1 cellular context compared by ENCODE assay signal in the genomic region with DNA sequence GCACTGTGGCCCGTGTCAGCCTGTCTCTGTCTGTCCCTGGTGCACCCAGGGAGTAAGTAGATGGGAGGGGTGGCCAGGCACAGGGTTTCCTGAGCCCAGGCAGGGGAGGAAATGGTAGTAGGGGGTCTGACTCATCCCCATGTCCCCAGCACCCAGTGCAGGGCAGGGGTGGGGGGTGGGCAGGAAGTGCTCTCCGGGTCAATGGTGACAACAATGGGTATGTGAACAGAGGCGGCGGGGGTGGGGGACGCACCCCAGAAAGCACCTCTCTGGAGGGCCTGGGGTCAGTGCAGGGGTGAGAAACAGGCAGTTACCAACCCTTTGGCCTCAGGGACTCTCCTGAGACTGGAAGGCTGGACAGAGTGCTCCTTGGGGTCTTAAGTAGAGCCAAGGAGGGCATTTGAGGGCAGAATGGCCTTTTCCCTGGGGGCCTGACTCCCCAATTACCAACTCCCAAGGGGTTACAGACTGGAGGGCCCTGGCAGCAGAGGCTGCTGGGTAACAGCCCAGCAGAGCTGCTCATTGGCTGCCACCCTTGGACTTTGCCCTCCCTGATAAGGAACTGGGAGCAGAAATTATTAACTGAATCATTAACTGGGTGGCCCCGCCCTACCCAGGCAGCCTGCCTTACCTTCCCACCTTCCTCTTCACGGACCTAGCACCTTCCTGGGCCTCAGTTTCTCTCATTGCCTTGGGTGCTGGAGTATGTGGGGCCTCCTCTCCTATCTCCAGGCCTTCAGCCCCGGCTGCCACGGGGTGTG.
TF ChIP-seq lines count a peak whose summit lies in the region.

No MANE protein-coding gene starts in this region.

TF ChIP-seq in HepG2, 621 proteins besides CTCF, POLR2A, EP300 and RAD21 (continued from another document and continues in another):
- TF ChIP-seq, protein P1, sequence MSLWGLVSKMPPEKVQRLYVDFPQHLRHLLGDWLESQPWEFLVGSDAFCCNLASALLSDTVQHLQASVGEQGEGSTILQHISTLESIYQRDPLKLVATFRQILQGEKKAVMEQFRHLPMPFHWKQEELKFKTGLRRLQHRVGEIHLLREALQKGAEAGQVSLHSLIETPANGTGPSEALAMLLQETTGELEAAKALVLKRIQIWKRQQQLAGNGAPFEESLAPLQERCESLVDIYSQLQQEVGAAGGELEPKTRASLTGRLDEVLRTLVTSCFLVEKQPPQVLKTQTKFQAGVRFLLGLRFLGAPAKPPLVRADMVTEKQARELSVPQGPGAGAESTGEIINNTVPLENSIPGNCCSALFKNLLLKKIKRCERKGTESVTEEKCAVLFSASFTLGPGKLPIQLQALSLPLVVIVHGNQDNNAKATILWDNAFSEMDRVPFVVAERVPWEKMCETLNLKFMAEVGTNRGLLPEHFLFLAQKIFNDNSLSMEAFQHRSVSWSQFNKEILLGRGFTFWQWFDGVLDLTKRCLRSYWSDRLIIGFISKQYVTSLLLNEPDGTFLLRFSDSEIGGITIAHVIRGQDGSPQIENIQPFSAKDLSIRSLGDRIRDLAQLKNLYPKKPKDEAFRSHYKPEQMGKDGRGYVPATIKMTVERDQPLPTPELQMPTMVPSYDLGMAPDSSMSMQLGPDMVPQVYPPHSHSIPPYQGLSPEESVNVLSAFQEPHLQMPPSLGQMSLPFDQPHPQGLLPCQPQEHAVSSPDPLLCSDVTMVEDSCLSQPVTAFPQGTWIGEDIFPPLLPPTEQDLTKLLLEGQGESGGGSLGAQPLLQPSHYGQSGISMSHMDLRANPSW (CRISPR knock-in tag; IDR thresholded peaks at IDR 0.05; ENCODE audit: borderline replicate concordance), result peak; percentile 63; the same call in 1 of the 2 replicates
- TF ChIP-seq HNRNPL (IDR thresholded peaks at IDR 0.05; ENCODE audit: low read depth, low read length) (0 out of 2 replicates have a peak, but pooled peaks have one; percentile 49), SP1 (IDR thresholded peaks at IDR 0.05) (no peak), SP1 (CRISPR knock-in tag; IDR thresholded peaks at IDR 0.05) (peak; percentile 26; the same call in 1 of the 2 replicates), NFKB2 (CRISPR knock-in tag; IDR thresholded peaks at IDR 0.05; ENCODE audit: borderline replicate concordance) (peak; percentile 66; the same call in 1 of the 2 replicates), POLR2G (IDR thresholded peaks at IDR 0.05; ENCODE audit: low read depth, low read length) (peak; percentile 97), GABPB1 (CRISPR knock-in tag; IDR thresholded peaks at IDR 0.05) (peak; percentile 85), KDM6A (CRISPR knock-in tag; IDR thresholded peaks at IDR 0.05; ENCODE audit: low read depth) (peak; percentile 65; the same call in 1 of the 2 replicates), GATAD1 (CRISPR knock-in tag; IDR thresholded peaks at IDR 0.05) (peak; percentile 83), ZKSCAN5 (CRISPR knock-in tag; IDR thresholded peaks at IDR 0.05) (no peak), ZSCAN30 (CRISPR knock-in tag; IDR thresholded peaks at IDR 0.05) (0 out of 2 replicates have a peak, but pooled peaks have one; percentile 62), ZFYVE20 (CRISPR knock-in tag; IDR thresholded peaks at IDR 0.05; ENCODE audit: borderline replicate concordance, low read depth) (no peak), CBX5 (CRISPR knock-in tag; IDR thresholded peaks at IDR 0.05; ENCODE audit: borderline replicate concordance) (peak; percentile 62), ADNP (CRISPR knock-in tag; IDR thresholded peaks at IDR 0.05) (no peak), AGO2 (optimal IDR thresholded peaks at IDR 0.05; ENCODE audit: low read depth, low read length) (peak; percentile 63), ZNF644 (CRISPR knock-in tag; IDR thresholded peaks at IDR 0.05; ENCODE audit: low read depth) (no peak), MED13 (CRISPR knock-in tag; IDR thresholded peaks at IDR 0.05) (peak; percentile 75), RFX5 (IDR thresholded peaks at IDR 0.05; ENCODE audit: low read depth, low read length) (0 out of 2 replicates have a peak, but pooled peaks have one; percentile 15), ERF (CRISPR knock-in tag; IDR thresholded peaks at IDR 0.05) (peak; percentile 82), ZNF550 (CRISPR knock-in tag; IDR thresholded peaks at IDR 0.05; ENCODE audit: borderline replicate concordance) (0 out of 2 replicates have a peak, but pooled peaks have one; percentile 62), ZBTB1 (CRISPR knock-in tag; IDR thresholded peaks at IDR 0.05; ENCODE audit: borderline replicate concordance) (no peak)
- TF ChIP-seq, protein P2, sequence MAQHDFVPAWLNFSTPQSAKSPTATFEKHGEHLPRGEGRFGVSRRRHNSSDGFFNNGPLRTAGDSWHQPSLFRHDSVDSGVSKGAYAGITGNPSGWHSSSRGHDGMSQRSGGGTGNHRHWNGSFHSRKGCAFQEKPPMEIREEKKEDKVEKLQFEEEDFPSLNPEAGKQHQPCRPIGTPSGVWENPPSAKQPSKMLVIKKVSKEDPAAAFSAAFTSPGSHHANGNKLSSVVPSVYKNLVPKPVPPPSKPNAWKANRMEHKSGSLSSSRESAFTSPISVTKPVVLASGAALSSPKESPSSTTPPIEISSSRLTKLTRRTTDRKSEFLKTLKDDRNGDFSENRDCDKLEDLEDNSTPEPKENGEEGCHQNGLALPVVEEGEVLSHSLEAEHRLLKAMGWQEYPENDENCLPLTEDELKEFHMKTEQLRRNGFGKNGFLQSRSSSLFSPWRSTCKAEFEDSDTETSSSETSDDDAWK (CRISPR knock-in tag; IDR thresholded peaks at IDR 0.05), result no peak
- TF ChIP-seq, protein P3, sequence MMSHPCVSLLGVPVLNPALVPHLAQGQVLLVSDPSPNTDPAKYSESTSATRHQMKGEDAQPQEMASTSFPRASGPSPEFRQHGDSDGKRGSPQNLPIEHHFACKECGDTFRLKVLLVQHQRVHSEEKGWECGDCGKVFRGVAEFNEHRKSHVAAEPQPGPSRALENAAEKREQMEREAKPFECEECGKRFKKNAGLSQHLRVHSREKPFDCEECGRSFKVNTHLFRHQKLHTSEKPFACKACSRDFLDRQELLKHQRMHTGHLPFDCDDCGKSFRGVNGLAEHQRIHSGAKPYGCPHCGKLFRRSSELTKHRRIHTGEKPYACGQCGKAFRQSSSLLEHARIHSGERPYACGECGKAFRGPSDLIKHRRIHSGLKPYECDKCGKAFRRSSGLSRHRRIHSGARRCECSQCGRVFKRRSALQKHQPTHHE (CRISPR knock-in tag; IDR thresholded peaks at IDR 0.05; ENCODE audit: borderline replicate concordance), result peak; percentile 79; the same call in 1 of the 2 replicates
- TF ChIP-seq, protein P4, sequence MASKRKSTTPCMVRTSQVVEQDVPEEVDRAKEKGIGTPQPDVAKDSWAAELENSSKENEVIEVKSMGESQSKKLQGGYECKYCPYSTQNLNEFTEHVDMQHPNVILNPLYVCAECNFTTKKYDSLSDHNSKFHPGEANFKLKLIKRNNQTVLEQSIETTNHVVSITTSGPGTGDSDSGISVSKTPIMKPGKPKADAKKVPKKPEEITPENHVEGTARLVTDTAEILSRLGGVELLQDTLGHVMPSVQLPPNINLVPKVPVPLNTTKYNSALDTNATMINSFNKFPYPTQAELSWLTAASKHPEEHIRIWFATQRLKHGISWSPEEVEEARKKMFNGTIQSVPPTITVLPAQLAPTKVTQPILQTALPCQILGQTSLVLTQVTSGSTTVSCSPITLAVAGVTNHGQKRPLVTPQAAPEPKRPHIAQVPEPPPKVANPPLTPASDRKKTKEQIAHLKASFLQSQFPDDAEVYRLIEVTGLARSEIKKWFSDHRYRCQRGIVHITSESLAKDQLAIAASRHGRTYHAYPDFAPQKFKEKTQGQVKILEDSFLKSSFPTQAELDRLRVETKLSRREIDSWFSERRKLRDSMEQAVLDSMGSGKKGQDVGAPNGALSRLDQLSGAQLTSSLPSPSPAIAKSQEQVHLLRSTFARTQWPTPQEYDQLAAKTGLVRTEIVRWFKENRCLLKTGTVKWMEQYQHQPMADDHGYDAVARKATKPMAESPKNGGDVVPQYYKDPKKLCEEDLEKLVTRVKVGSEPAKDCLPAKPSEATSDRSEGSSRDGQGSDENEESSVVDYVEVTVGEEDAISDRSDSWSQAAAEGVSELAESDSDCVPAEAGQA (IDR thresholded peaks at IDR 0.05; ENCODE audit: low read depth), result peak; percentile 70; the same call in 1 of the 2 replicates
- TF ChIP-seq, protein P4 (CRISPR knock-in tag; IDR thresholded peaks at IDR 0.05; ENCODE audit: borderline replicate concordance), result peak; percentile 42; the same call in 1 of the 2 replicates
- TF ChIP-seq, protein P5, sequence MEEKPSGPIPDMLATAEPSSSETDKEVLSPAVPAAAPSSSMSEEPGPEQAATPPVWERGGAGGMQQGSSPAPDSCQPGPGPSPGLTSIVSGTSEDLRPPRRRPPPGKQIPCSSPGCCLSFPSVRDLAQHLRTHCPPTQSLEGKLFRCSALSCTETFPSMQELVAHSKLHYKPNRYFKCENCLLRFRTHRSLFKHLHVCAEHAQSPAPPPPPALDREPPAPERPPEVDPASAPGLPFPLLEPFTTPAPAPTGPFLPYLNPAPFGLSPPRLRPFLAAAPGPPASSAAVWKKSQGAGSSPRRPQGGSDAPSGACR (CRISPR knock-in tag; IDR thresholded peaks at IDR 0.05), result peak; percentile 61; the same call in 1 of the 2 replicates
- TF ChIP-seq, protein P6, sequence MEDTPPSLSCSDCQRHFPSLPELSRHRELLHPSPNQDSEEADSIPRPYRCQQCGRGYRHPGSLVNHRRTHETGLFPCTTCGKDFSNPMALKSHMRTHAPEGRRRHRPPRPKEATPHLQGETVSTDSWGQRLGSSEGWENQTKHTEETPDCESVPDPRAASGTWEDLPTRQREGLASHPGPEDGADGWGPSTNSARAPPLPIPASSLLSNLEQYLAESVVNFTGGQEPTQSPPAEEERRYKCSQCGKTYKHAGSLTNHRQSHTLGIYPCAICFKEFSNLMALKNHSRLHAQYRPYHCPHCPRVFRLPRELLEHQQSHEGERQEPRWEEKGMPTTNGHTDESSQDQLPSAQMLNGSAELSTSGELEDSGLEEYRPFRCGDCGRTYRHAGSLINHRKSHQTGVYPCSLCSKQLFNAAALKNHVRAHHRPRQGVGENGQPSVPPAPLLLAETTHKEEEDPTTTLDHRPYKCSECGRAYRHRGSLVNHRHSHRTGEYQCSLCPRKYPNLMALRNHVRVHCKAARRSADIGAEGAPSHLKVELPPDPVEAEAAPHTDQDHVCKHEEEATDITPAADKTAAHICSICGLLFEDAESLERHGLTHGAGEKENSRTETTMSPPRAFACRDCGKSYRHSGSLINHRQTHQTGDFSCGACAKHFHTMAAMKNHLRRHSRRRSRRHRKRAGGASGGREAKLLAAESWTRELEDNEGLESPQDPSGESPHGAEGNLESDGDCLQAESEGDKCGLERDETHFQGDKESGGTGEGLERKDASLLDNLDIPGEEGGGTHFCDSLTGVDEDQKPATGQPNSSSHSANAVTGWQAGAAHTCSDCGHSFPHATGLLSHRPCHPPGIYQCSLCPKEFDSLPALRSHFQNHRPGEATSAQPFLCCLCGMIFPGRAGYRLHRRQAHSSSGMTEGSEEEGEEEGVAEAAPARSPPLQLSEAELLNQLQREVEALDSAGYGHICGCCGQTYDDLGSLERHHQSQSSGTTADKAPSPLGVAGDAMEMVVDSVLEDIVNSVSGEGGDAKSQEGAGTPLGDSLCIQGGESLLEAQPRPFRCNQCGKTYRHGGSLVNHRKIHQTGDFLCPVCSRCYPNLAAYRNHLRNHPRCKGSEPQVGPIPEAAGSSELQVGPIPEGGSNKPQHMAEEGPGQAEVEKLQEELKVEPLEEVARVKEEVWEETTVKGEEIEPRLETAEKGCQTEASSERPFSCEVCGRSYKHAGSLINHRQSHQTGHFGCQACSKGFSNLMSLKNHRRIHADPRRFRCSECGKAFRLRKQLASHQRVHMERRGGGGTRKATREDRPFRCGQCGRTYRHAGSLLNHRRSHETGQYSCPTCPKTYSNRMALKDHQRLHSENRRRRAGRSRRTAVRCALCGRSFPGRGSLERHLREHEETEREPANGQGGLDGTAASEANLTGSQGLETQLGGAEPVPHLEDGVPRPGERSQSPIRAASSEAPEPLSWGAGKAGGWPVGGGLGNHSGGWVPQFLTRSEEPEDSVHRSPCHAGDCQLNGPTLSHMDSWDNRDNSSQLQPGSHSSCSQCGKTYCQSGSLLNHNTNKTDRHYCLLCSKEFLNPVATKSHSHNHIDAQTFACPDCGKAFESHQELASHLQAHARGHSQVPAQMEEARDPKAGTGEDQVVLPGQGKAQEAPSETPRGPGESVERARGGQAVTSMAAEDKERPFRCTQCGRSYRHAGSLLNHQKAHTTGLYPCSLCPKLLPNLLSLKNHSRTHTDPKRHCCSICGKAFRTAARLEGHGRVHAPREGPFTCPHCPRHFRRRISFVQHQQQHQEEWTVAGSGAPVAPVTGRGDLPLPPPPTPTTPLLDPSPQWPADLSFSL (CRISPR knock-in tag; IDR thresholded peaks at IDR 0.05), result no peak
- TF ChIP-seq, protein P7, sequence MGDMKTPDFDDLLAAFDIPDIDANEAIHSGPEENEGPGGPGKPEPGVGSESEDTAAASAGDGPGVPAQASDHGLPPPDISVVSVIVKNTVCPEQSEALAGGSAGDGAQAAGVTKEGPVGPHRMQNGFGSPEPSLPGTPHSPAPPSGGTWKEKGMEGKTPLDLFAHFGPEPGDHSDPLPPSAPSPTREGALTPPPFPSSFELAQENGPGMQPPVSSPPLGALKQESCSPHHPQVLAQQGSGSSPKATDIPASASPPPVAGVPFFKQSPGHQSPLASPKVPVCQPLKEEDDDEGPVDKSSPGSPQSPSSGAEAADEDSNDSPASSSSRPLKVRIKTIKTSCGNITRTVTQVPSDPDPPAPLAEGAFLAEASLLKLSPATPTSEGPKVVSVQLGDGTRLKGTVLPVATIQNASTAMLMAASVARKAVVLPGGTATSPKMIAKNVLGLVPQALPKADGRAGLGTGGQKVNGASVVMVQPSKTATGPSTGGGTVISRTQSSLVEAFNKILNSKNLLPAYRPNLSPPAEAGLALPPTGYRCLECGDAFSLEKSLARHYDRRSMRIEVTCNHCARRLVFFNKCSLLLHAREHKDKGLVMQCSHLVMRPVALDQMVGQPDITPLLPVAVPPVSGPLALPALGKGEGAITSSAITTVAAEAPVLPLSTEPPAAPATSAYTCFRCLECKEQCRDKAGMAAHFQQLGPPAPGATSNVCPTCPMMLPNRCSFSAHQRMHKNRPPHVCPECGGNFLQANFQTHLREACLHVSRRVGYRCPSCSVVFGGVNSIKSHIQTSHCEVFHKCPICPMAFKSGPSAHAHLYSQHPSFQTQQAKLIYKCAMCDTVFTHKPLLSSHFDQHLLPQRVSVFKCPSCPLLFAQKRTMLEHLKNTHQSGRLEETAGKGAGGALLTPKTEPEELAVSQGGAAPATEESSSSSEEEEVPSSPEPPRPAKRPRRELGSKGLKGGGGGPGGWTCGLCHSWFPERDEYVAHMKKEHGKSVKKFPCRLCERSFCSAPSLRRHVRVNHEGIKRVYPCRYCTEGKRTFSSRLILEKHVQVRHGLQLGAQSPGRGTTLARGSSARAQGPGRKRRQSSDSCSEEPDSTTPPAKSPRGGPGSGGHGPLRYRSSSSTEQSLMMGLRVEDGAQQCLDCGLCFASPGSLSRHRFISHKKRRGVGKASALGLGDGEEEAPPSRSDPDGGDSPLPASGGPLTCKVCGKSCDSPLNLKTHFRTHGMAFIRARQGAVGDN (CRISPR knock-in tag; IDR thresholded peaks at IDR 0.05), result peak; percentile 96
